ENCODE assay signal across 33 cellular contexts in genomic region chr16:17676171-17676570, GRCh38.
A peak's percentile ranks its signal among the peaks of the same experiment; 100 is the strongest.
DNase-seq lines count a peak whose midpoint lies in the region; ATAC-seq and TF ChIP-seq lines count a peak whose summit lies in the region.
"Had no signal": no experiment of that assay in that cellular context is flagged by ENCODE, and none has a peak within 500 bp of the region (broad histone marks: within the 10 kb centered on the region; RNA-seq: fewer than 3 reads in every experiment).

No MANE protein-coding gene starts in this region.

- H3K27ac Mint-ChIP-seq in chondrocyte (ENCODE audit: unreplicated experiment) = peak overlapping the region; percentile 22
- H3K27ac Mint-ChIP-seq in stimulated activated memory B cell treated with anti-CD40 and anti-IgM and Interleukin-4, amounts not matched to agents 10 μg/mL and 1 μg/mL and 100 μg/mL, for 72 hours = no peak overlapping the region
- H3K27ac Mint-ChIP-seq: B cell; CD14-positive monocyte; CD4-positive, alpha-beta memory T cell; CD4-positive, alpha-beta T cell; CD4-positive, CD25-positive, alpha-beta regulatory T cell; CD8-positive, alpha-beta memory T cell; CD8-positive, alpha-beta T cell had no signal

- TF ChIP-seq CTCF in chondrocyte (IDR thresholded peaks at IDR 0.05) = no peak
- TF ChIP-seq CTCF in esophagus muscularis mucosa (IDR thresholded peaks at IDR 0.05) = no peak

- H3K4me1 Mint-ChIP-seq in chondrocyte (ENCODE audit: low read depth) = no peaks in the 10 kb centered on the region
- H3K4me1 Mint-ChIP-seq in stimulated activated memory B cell treated with anti-CD40 and anti-IgM and Interleukin-4, amounts not matched to agents 10 μg/mL and 1 μg/mL and 100 μg/mL, for 72 hours = no peaks in the 10 kb centered on the region
- H3K4me1 Mint-ChIP-seq: B cell; CD14-positive monocyte; CD4-positive, alpha-beta memory T cell; CD4-positive, CD25-positive, alpha-beta regulatory T cell; CD8-positive, alpha-beta memory T cell had no signal

- H3K4me1 ChIP-seq in esophagus muscularis mucosa = no peaks in the 10 kb centered on the region
- H3K4me1 ChIP-seq: A549; BE2C; BLaER1; BLaER1 treated with 17β-estradiol and CSF1 and Interleukin-3, amounts not matched to agents 10 nM and 100 nM; Caco-2 had no signal

- no peak for TF ChIP-seq EP300 in esophagus muscularis mucosa (IDR thresholded peaks at IDR 0.05)

- H3K36me3 ChIP-seq in esophagus muscularis mucosa = no peaks in the 10 kb centered on the region
- H3K36me3 ChIP-seq: BE2C; BLaER1; BLaER1 treated with 17β-estradiol and CSF1 and Interleukin-3, amounts not matched to agents 10 nM and 100 nM had no signal

- no peak overlapping the region for H3K4me3 ChIP-seq in esophagus muscularis mucosa
- H3K4me3 ChIP-seq: A549; BLaER1; BLaER1 treated with 17β-estradiol and CSF1 and Interleukin-3, amounts not matched to agents 10 nM and 100 nM had no signal

- no peak for TF ChIP-seq POLR2A in esophagus muscularis mucosa (IDR thresholded peaks at IDR 0.05; ENCODE audit: low read depth)

- peaks cover 13% of the 10 kb centered on the region for H3K9me3 Mint-ChIP-seq in chondrocyte (ENCODE audit: low read depth)
- peaks cover 13% of the 10 kb centered on the region for H3K9me3 Mint-ChIP-seq in stimulated activated memory B cell treated with anti-CD40 and anti-IgM and Interleukin-4, amounts not matched to agents 10 μg/mL and 1 μg/mL and 100 μg/mL, for 72 hours

- peak; percentile 41 for ATAC-seq in stimulated activated memory B cell treated with anti-CD40 and anti-IgM and Interleukin-4, amounts not matched to agents 10 μg/mL and 1 μg/mL and 100 μg/mL, for 72 hours
- no peak for ATAC-seq in HG02840 (IDR thresholded peaks at IDR 0.05; ENCODE audit: low FRiP score, unreplicated experiment)
- ATAC-seq: A549; CD8-positive, alpha-beta T cell had no signal

- peaks cover 2% of the 10 kb centered on the region for H3K27me3 Mint-ChIP-seq in chondrocyte (ENCODE audit: low read depth)
- H3K27me3 Mint-ChIP-seq in stimulated activated memory B cell treated with anti-CD40 and anti-IgM and Interleukin-4, amounts not matched to agents 10 μg/mL and 1 μg/mL and 100 μg/mL, for 72 hours = peaks cover 48% of the 10 kb centered on the region
- H3K27me3 Mint-ChIP-seq: CD4-positive, CD25-positive, alpha-beta regulatory T cell had no signal

- H3K4me3 Mint-ChIP-seq in chondrocyte (ENCODE audit: unreplicated experiment) = no peak overlapping the region
- no peak overlapping the region for H3K4me3 Mint-ChIP-seq in stimulated activated memory B cell treated with anti-CD40 and anti-IgM and Interleukin-4, amounts not matched to agents 10 μg/mL and 1 μg/mL and 100 μg/mL, for 72 hours
- H3K4me3 Mint-ChIP-seq: B cell; CD14-positive monocyte; CD4-positive, alpha-beta memory T cell; CD4-positive, alpha-beta T cell; CD4-positive, CD25-positive, alpha-beta regulatory T cell; CD8-positive, alpha-beta memory T cell; CD8-positive, alpha-beta T cell had no signal

- no peaks in the 10 kb centered on the region for H3K36me3 Mint-ChIP-seq in chondrocyte (ENCODE audit: low read depth)
- no peaks in the 10 kb centered on the region for H3K36me3 Mint-ChIP-seq in stimulated activated memory B cell treated with anti-CD40 and anti-IgM and Interleukin-4, amounts not matched to agents 10 μg/mL and 1 μg/mL and 100 μg/mL, for 72 hours
- H3K36me3 Mint-ChIP-seq: CD14-positive monocyte; CD4-positive, alpha-beta memory T cell; CD8-positive, alpha-beta memory T cell; CD8-positive, alpha-beta T cell had no signal

- no peak overlapping the region for H3K27ac ChIP-seq in esophagus muscularis mucosa (replicated peaks in 1 of 4)
- H3K27ac ChIP-seq: 22Rv1; A549; BLaER1; BLaER1 treated with 17β-estradiol and CSF1 and Interleukin-3, amounts not matched to agents 10 nM and 100 nM; C4-2B had no signal

- WGBS in esophagus muscularis mucosa = 93% methylated on average over 3 of the region's 3 CpGs

- DNase-seq in chondrocyte (ENCODE audit: low spot score) (no peak), esophagus muscularis mucosa (ENCODE audit: extremely low spot score) (peak; percentile 91), NCI-H446 treated with DMSO at 0.1 percent for 48 hours (lab: John Stamatoyannopoulos, UW) (no peak), Ammon's horn (ENCODE audit: low spot score) (no peak)
- DNase-seq: 8988T; ACHN; AML-193; BE2C; C1 segment of cervical spinal cord; Caco-2; Calu3; CD4-positive, alpha-beta memory T cell; CD4-positive, alpha-beta T cell; CD4-positive, CD25-positive, alpha-beta regulatory T cell; CD8-positive, alpha-beta memory T cell; CD8-positive, alpha-beta T cell; COR-L47; DMS 273 treated with DMSO at 0.1 percent for 48 hours; DMS153; DMS53; DMS79; DMS79 treated with DMSO at 0.1 percent for 48 hours; DND-41; EL had no signal

- intact Hi-C loops in esophagus muscularis mucosa (cut with DNase I) = no loop called here

- H3K27me3 ChIP-seq in esophagus muscularis mucosa = no peaks in the 10 kb centered on the region
- H3K27me3 ChIP-seq: BE2C; BLaER1; BLaER1 treated with 17β-estradiol and CSF1 and Interleukin-3, amounts not matched to agents 10 nM and 100 nM had no signal

- H3K9me3 ChIP-seq in esophagus muscularis mucosa = peaks cover 0 to 13% (median 4%) of the 10 kb centered on the region in 4 donors
- H3K9me3 ChIP-seq: A549, BE2C had no signal
